In genomic region chr21:16536661-16537359, GRCh38 we compare ENCODE assay signal across 11 cellular contexts.
DNase-seq lines count a peak whose midpoint lies in the region; TF ChIP-seq lines count a peak whose summit lies in the region.
"Had no signal": no experiment of that assay in that cellular context is flagged by ENCODE, and none has a peak within 500 bp of the region (broad histone marks: within the 10 kb centered on the region; RNA-seq: fewer than 3 reads in every experiment).

No MANE protein-coding gene starts in this region.

- TF ChIP-seq POLR2A in stomach (IDR thresholded peaks at IDR 0.05) = no peak

- TF ChIP-seq CTCF in HEK293 (tag by site-specific recombination; IDR thresholded peaks at IDR 0.05) (no peak), fibroblast of mammary gland (conservative IDR thresholded peaks at IDR 0.05; ENCODE audit: control insufficient read depth, insufficient read depth, low read depth, low read length) (no peak), stomach (IDR thresholded peaks at IDR 0.05) (no peak)

- intact Hi-C loops in stomach (cut with DNase I; ENCODE audit: low total_unique reads) = no loop called here

- no peaks in the 10 kb centered on the region for H3K27me3 ChIP-seq in stomach
- H3K27me3 ChIP-seq: spleen had no signal

- H3K4me3 ChIP-seq in HEK293 (ENCODE audit: low read depth, low read length) (no peak overlapping the region), SK-N-MC (peak overlapping the region; percentile 91), fibroblast of mammary gland (ENCODE audit: control insufficient read depth, low read depth, low read length) (peak overlapping the region; percentile 57), stomach (peak overlapping the region in 3 of 4 donors; percentile 28 to 41 (median 30))
- H3K4me3 ChIP-seq: spleen had no signal

- CTCF ChIA-PET in HEK293 (lab: Yijun Ruan, JAX) = interaction anchor here (0.6 kb wide), 1 partner anchor 74 kb away, joined by 3 read pairs; no protein-coding TSS in a partner anchor

- peak overlapping the region; percentile 85 for H3K9ac ChIP-seq in SK-N-MC (ENCODE audit: insufficient read length)

- POLR2A ChIA-PET in HEK293 (lab: Yijun Ruan, JAX) = no interaction called here

- H3K4me1 ChIP-seq in HEK293 (ENCODE audit: control insufficient read depth, insufficient read depth, low read length) (peaks cover 18% of the 10 kb centered on the region), stomach (peaks cover 0 to 6% (median 3%) of the 10 kb centered on the region in 4 donors)
- H3K4me1 ChIP-seq: spleen had no signal

- H3K36me3 ChIP-seq in HEK293 (ENCODE audit: control insufficient read depth in 2 of 2, insufficient read depth in 1 of 2, low read length in 2 of 2) (no peaks in the 10 kb centered on the region), SK-N-MC (ENCODE audit: insufficient read depth, low read length) (peaks cover 16% of the 10 kb centered on the region), stomach (no peaks in the 10 kb centered on the region)
- H3K36me3 ChIP-seq: spleen had no signal

- no peak for TF ChIP-seq EP300 in stomach (IDR thresholded peaks at IDR 0.05)

- 51 to 62% (median 57%) methylated on average over 11 of the region's 11 CpGs for WGBS in stomach, 5 donors

- H3K27ac ChIP-seq in HEK293 (ENCODE audit: extremely low read depth, low read depth, low read length) (peak overlapping the region; percentile 27; the same call in 1 of the 2 replicates), SK-N-MC (peak overlapping the region; percentile 95), stomach (peak overlapping the region in 2 of 5 donors; percentile 70 to 71)
- H3K27ac ChIP-seq: spleen had no signal

- no peak for DNase-seq in SK-N-MC (ENCODE audit: low read depth, low spot score)
- DNase-seq in fibroblast of mammary gland (ENCODE audit: low read depth) = peak; percentile 79
- no peak for DNase-seq in stomach
- DNase-seq in HuH-7.5 (ENCODE audit: low spot score) = no peak
- no peak for DNase-seq in NCI-H2171 (lab: John Stamatoyannopoulos, UW)
- no peak for DNase-seq in middle frontal gyrus (ENCODE audit: extremely low spot score, low spot score)
- no peak for DNase-seq in dedifferentiated amniotic fluid mesenchymal stem cell (ENCODE audit: extremely low spot score)
- DNase-seq: activated CD8-positive, alpha-beta memory T cell treated with anti-CD3 and anti-CD28 coated beads, Interleukin-2, amount 50 U/mL, for 48 hours; NCI-H748 treated with DMSO at 0.1 percent for 48 hours; spleen had no signal

- H3K9me3 ChIP-seq in HEK293 (ENCODE audit: control insufficient read depth, insufficient read depth, low read depth, low read length) (no peaks in the 10 kb centered on the region; the same call in 1 of the 2 replicates), SK-N-MC (ENCODE audit: low read depth, low read length) (0 out of 2 replicates have a peak, but pooled peaks cover 2% of the 10 kb centered on the region), stomach (no peaks in the 10 kb centered on the region)

TF ChIP-seq in HEK293, 187 proteins besides CTCF, POLR2A, EP300 and RAD21:
- TF ChIP-seq PRDM1 (tag by site-specific recombination; IDR thresholded peaks at IDR 0.05) (peak; percentile 82), ZNF239 (tag by site-specific recombination; IDR thresholded peaks at IDR 0.05) (no peak)
